ENCODE assay signal across 8 cellular contexts in the genomic region with DNA sequence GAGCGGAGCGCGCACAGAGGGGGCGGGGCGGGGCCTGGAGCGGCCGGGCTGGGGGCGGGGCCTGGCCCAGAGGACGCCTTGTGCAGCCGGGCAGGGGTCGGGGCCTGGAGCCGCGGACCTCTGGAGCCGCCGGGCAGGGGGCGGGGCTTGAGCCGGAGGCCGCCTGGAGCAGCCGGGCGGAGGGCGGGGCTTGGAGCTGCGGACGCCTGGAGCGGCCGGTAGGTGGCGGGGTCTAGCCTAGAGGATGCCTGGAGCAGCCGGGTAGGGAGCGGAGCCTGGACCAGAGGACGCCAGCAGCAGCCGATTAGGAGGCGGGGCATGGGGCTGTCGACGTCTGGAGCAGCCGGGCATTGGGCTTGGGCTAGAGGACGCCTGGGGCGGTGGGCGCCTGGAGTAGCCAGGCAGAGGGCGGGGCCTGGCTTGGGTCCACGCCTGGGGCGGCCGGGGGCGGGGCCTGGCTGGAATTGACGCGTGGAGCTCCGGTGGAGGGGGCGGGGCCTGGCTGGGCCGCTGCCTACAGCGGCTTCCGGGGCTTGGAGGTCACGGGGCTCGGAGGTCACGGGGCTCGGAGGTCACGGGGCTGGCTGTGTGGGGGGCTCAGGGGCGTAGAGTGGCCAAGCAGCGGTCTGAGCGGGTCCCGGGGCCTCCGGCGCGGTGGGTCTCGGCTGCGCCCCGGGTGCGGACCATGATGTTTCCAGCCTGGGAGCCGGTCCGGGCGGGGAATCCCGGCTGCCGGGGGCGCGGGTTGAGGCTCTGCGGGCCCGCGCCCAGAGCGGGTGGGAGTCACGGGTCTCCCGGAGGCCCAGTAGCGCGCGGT. TPM values are rescaled to one million over a fixed set of nuclear protein-coding genes. Genes with fewer than 3 reads are reported as not detected.
DNase-seq lines count a peak whose midpoint lies in the region; TF ChIP-seq lines count a peak whose summit lies in the region.

A gene (minus strand): TSS at position 13 of the 817 bp plus-strand sequence. CDS start 135 bp downstream, outside the sequence.

- peak; percentile 99 for DNase-seq in H7
- DNase-seq in activated T-helper 9 cell treated with anti-CD3 and anti-CD28 coated beads, Interleukin-2, amount 50 U/mL, for 16 hours (ENCODE audit: low read depth), result peak; percentile 89
- DNase-seq in fibroblast of pulmonary artery (ENCODE audit: low read depth), result peak; percentile 100

- H3K27me3 Mint-ChIP-seq in nephron (ENCODE audit: low read depth), result peaks cover 3% of the 10 kb centered on the region
- H3K27me3 Mint-ChIP-seq in stimulated activated naive CD8-positive, alpha-beta T cell treated with anti-CD3 and anti-CD28 coated beads, Interleukin-15, Interleukin-2, amounts not matched to agents 100 ng/mL and 50 ng/mL, for 24 hours, result no peaks in the 10 kb centered on the region

- H3K9me3 Mint-ChIP-seq in nephron, result no peaks in the 10 kb centered on the region
- no peaks in the 10 kb centered on the region for H3K9me3 Mint-ChIP-seq in stimulated activated naive CD8-positive, alpha-beta T cell treated with anti-CD3 and anti-CD28 coated beads, Interleukin-15, Interleukin-2, amounts not matched to agents 100 ng/mL and 50 ng/mL, for 24 hours

- TF ChIP-seq POLR2A in Raji (IDR thresholded peaks at IDR 0.05; ENCODE audit: insufficient read depth, low read depth, low read length), result peak; percentile 76

- H3K36me3 ChIP-seq in ES-I3 (ENCODE audit: insufficient read depth, low read length), result no peaks in the 10 kb centered on the region
- H3K36me3 ChIP-seq in H7 (replicated peaks; ENCODE audit: control insufficient read depth, insufficient read depth, low read length), result peaks cover 1% of the 10 kb centered on the region; the same call in 1 of the 2 replicates
- peaks cover 4% of the 10 kb centered on the region; the same call in 1 of the 2 replicates for H3K36me3 ChIP-seq in Loucy (ENCODE audit: insufficient read depth, low read length)

- H3K27ac Mint-ChIP-seq in nephron, result peak within 1 kb of the TSS; percentile 91 to 98 (median 95)
- peak within 1 kb of the TSS; percentile 91 for H3K27ac Mint-ChIP-seq in stimulated activated naive CD8-positive, alpha-beta T cell treated with anti-CD3 and anti-CD28 coated beads, Interleukin-15, Interleukin-2, amounts not matched to agents 100 ng/mL and 50 ng/mL, for 24 hours

- H3K4me3 Mint-ChIP-seq in nephron, result peak within 1 kb of the TSS; percentile 91 to 97 (median 95)
- peak within 1 kb of the TSS; percentile 91 for H3K4me3 Mint-ChIP-seq in stimulated activated naive CD8-positive, alpha-beta T cell treated with anti-CD3 and anti-CD28 coated beads, Interleukin-15, Interleukin-2, amounts not matched to agents 100 ng/mL and 50 ng/mL, for 24 hours

- no peaks in the 10 kb centered on the region for H3K9me2 ChIP-seq in Loucy (replicated peaks; ENCODE audit: low read depth, low read length)

- TF ChIP-seq CTCF in Loucy (conservative IDR thresholded peaks at IDR 0.05; ENCODE audit: low read length) (peak; percentile 67), fibroblast of pulmonary artery (IDR thresholded peaks at IDR 0.05; ENCODE audit: low read length, missing control alignments) (peak; percentile 62), nephron (IDR thresholded peaks at IDR 0.05; ENCODE audit: unreplicated experiment in 3 of 3) (peak; percentile 87 to 96 (median 88))

- H3K4me3 ChIP-seq in H7 (ENCODE audit: insufficient read depth, low read depth, low read length), result peak within 1 kb of the TSS; percentile 100
- peak within 1 kb of the TSS; percentile 78 for H3K4me3 ChIP-seq in Loucy (ENCODE audit: low read length, poor library complexity, severe bottlenecking)
- peak within 1 kb of the TSS; percentile 90 for H3K4me3 ChIP-seq in fibroblast of pulmonary artery (replicated peaks; ENCODE audit: low read depth, low read length)

- H2AFZ ChIP-seq in Loucy (ENCODE audit: low read length), result peak within 1 kb of the TSS; percentile 96

- H3K4me1 Mint-ChIP-seq in nephron, result peaks cover 43% of the 10 kb centered on the region
- peaks cover 58% of the 10 kb centered on the region for H3K4me1 Mint-ChIP-seq in stimulated activated naive CD8-positive, alpha-beta T cell treated with anti-CD3 and anti-CD28 coated beads, Interleukin-15, Interleukin-2, amounts not matched to agents 100 ng/mL and 50 ng/mL, for 24 hours (ENCODE audit: low read depth)

- H3K4me2 ChIP-seq in Loucy (ENCODE audit: low read depth, low read length, poor library complexity, severe bottlenecking), result peak within 1 kb of the TSS; percentile 90

- no peaks in the 10 kb centered on the region for H3F3A ChIP-seq in Loucy (ENCODE audit: low read depth)

- H3K27me3 ChIP-seq in H7 (ENCODE audit: control insufficient read depth, insufficient read depth, low read length) (no peaks in the 10 kb centered on the region), Loucy (ENCODE audit: insufficient read depth, low read length, poor library complexity, severe bottlenecking) (peaks cover 3% of the 10 kb centered on the region)

- H3K79me2 ChIP-seq in Loucy (ENCODE audit: insufficient read depth, low read length), result peaks cover 56% of the 10 kb centered on the region

- peaks cover 7% of the 10 kb centered on the region for H3K36me3 Mint-ChIP-seq in nephron (ENCODE audit: low read depth)
- peaks cover 25% of the 10 kb centered on the region for H3K36me3 Mint-ChIP-seq in stimulated activated naive CD8-positive, alpha-beta T cell treated with anti-CD3 and anti-CD28 coated beads, Interleukin-15, Interleukin-2, amounts not matched to agents 100 ng/mL and 50 ng/mL, for 24 hours (ENCODE audit: low read depth)

- peak within 1 kb of the TSS; percentile 94 for H3K9ac ChIP-seq in ES-I3 (ENCODE audit: low read depth, low read length)
- H3K9ac ChIP-seq in Loucy (ENCODE audit: low read depth, low read length, poor library complexity, severe bottlenecking), result peak within 1 kb of the TSS; percentile 97

- peaks cover 19% of the 10 kb centered on the region for H3K4me1 ChIP-seq in ES-I3 (ENCODE audit: insufficient read depth, low read length)
- H3K4me1 ChIP-seq in Loucy (ENCODE audit: insufficient read depth, low read length, poor library complexity, severe bottlenecking), result peaks cover 46% of the 10 kb centered on the region

- H4K20me1 ChIP-seq in Loucy (ENCODE audit: insufficient read depth, low read length, poor library complexity, severe bottlenecking), result peaks cover 43% of the 10 kb centered on the region

- H3K9me3 ChIP-seq in ES-I3 (ENCODE audit: control insufficient read depth, insufficient read depth, low read length) (no peaks in the 10 kb centered on the region), Loucy (ENCODE audit: insufficient read depth, low read depth, low read length) (no peaks in the 10 kb centered on the region)

RNA-seq across cellular contexts. Expression of the gene that starts here (rescaled TPM):
- total RNA-seq in H7 (2014; rRNA removed; shearing (Covaris generic)), result 108 and 150 TPM in 2 replicates

Comparison
In these comparisons a context has a peak if more than half of its experiments do, and no peak if none do; other contexts are left out.
1. Peak in every context shown above with its lines: DNase-seq and H3K4me3 ChIP-seq.